ENCODE assay signal across 8 cellular contexts in genomic region chr11:125568970-125569912, GRCh38.
DNase-seq lines count a peak whose midpoint lies in the region; ATAC-seq and TF ChIP-seq lines count a peak whose summit lies in the region.

Gene EI24 (plus strand): TSS chr11:125569477. CDS start chr11:125572528, 3,051 bp downstream.

- peaks cover 13% of the 10 kb centered on the region for H3K36me3 Mint-ChIP-seq in nephron (ENCODE audit: low read depth)
- H3K36me3 Mint-ChIP-seq in stimulated activated naive CD8-positive, alpha-beta T cell treated with anti-CD3 and anti-CD28 coated beads, Interleukin-15, Interleukin-2, amounts not matched to agents 100 ng/mL and 50 ng/mL, for 24 hours (ENCODE audit: low read depth): peaks cover 30% of the 10 kb centered on the region

- H3K36me3 ChIP-seq in RWPE2 (ENCODE audit: low read depth): peaks cover 37% of the 10 kb centered on the region

- H3K4me3 ChIP-seq in RWPE2 (ENCODE audit: severe bottlenecking) (peak within 1 kb of the TSS; percentile 93), fibroblast of pulmonary artery (replicated peaks; ENCODE audit: low read depth, low read length) (peak within 1 kb of the TSS; percentile 84)

- H3K27me3 Mint-ChIP-seq in nephron (ENCODE audit: low read depth): peaks cover 4% of the 10 kb centered on the region
- H3K27me3 Mint-ChIP-seq in stimulated activated naive CD8-positive, alpha-beta T cell treated with anti-CD3 and anti-CD28 coated beads, Interleukin-15, Interleukin-2, amounts not matched to agents 100 ng/mL and 50 ng/mL, for 24 hours: no peaks in the 10 kb centered on the region

- no peaks in the 10 kb centered on the region for H3K27me3 ChIP-seq in RWPE2 (ENCODE audit: insufficient read depth, poor library complexity, severe bottlenecking)

- H3K4me1 ChIP-seq in RWPE2 (ENCODE audit: insufficient read depth, poor library complexity, severe bottlenecking): peaks cover 11% of the 10 kb centered on the region

- peaks cover 3% of the 10 kb centered on the region for H3K9me3 ChIP-seq in RWPE2 (ENCODE audit: severe bottlenecking)

- H3K27ac ChIP-seq in RWPE2 (ENCODE audit: poor library complexity, severe bottlenecking): peak within 1 kb of the TSS; percentile 73

- peak; percentile 93 for DNase-seq in ELR (ENCODE audit: low read depth)
- DNase-seq in GOT3 (lab: John Stamatoyannopoulos, UW): peak; percentile 43
- DNase-seq in RWPE2 (ENCODE audit: low spot score): peak; percentile 91
- DNase-seq in activated T-helper 9 cell treated with anti-CD3 and anti-CD28 coated beads, Interleukin-2, amount 50 U/mL, for 16 hours (ENCODE audit: low read depth): peak; percentile 86
- peak; percentile 93 for DNase-seq in fibroblast of pulmonary artery (ENCODE audit: low read depth)

- no peaks in the 10 kb centered on the region for H3K9me3 Mint-ChIP-seq in nephron
- H3K9me3 Mint-ChIP-seq in stimulated activated naive CD8-positive, alpha-beta T cell treated with anti-CD3 and anti-CD28 coated beads, Interleukin-15, Interleukin-2, amounts not matched to agents 100 ng/mL and 50 ng/mL, for 24 hours: no peaks in the 10 kb centered on the region

- H3K4me3 Mint-ChIP-seq in nephron: peak within 1 kb of the TSS; percentile 88 to 97 (median 94)
- H3K4me3 Mint-ChIP-seq in stimulated activated naive CD8-positive, alpha-beta T cell treated with anti-CD3 and anti-CD28 coated beads, Interleukin-15, Interleukin-2, amounts not matched to agents 100 ng/mL and 50 ng/mL, for 24 hours: peak within 1 kb of the TSS; percentile 96

- TF ChIP-seq CTCF in LNCAP (IDR thresholded peaks at IDR 0.05) (peak; percentile 61; the same call in 1 of the 2 replicates), RWPE2 (IDR thresholded peaks at IDR 0.05; ENCODE audit: poor library complexity, severe bottlenecking) (peak; percentile 70), fibroblast of pulmonary artery (IDR thresholded peaks at IDR 0.05; ENCODE audit: low read length, missing control alignments) (peak; percentile 62), nephron (IDR thresholded peaks at IDR 0.05; ENCODE audit: unreplicated experiment in 3 of 3) (peak; percentile 78 to 85 (median 80))

- H3K4me1 Mint-ChIP-seq in nephron: peaks cover 16% of the 10 kb centered on the region
- H3K4me1 Mint-ChIP-seq in stimulated activated naive CD8-positive, alpha-beta T cell treated with anti-CD3 and anti-CD28 coated beads, Interleukin-15, Interleukin-2, amounts not matched to agents 100 ng/mL and 50 ng/mL, for 24 hours (ENCODE audit: low read depth): peaks cover 30% of the 10 kb centered on the region

- ATAC-seq in RWPE2 (ENCODE audit: low read depth): peak; percentile 98

- H3K27ac Mint-ChIP-seq in nephron: peak within 1 kb of the TSS in 2 of 3 experiments; percentile 69 to 87
- H3K27ac Mint-ChIP-seq in stimulated activated naive CD8-positive, alpha-beta T cell treated with anti-CD3 and anti-CD28 coated beads, Interleukin-15, Interleukin-2, amounts not matched to agents 100 ng/mL and 50 ng/mL, for 24 hours: peak within 1 kb of the TSS; percentile 89

Comparison
In these comparisons a context has a peak if more than half of its experiments do, and no peak if none do; other contexts are left out.
1. Peak in every context shown above with its lines: DNase-seq, ATAC-seq, H3K4me3 ChIP-seq and H3K27ac ChIP-seq.
2. DNase-seq: peak in every context shown above with its lines; median percentile 93 in ELR; 93 in fibroblast of pulmonary artery; 91 in RWPE2; 86 in activated T-helper 9 cell treated with anti-CD3 and anti-CD28 coated beads, Interleukin-2, amount 50 U/mL, for 16 hours; 43 in GOT3.